Comparison of ENCODE assay signal across 22 cellular contexts in the genomic region with DNA sequence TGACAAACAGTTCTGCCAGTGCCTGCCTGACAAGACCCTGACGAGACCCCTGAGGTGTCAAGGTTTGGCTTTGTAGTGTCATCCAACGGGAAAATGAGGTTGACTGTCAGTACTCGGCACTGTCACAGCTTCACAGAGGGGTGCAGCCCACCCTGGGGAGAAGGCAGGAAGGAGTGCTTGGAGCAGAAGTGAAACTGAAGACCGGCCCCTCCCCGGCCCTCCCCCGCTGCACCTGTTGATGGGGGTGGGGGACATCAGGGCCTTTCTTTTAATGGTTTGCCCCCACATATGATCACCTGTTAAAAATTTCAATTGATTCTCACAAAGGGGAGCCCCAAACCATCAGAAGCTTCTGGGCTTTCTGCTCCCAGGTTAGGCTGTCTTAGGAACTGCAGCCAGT. TPM values are rescaled to one million over a fixed set of nuclear protein-coding genes. Genes with fewer than 3 reads are reported as not detected.
A peak's percentile ranks its signal among the peaks of the same experiment; 100 is the strongest.
DNase-seq lines count a peak whose midpoint lies in the region; ATAC-seq and TF ChIP-seq lines count a peak whose summit lies in the region.
"Had no signal": no experiment of that assay in that cellular context is flagged by ENCODE, and none has a peak within 500 bp of the region (broad histone marks: within the 10 kb centered on the region; RNA-seq: fewer than 3 reads in every experiment).

No MANE protein-coding gene starts in this region.

- no TSS peak for BruUV-seq in Panc1 (replicated peaks; lab: Mats Ljungman, UMichigan)

- in situ Hi-C loops in Panc1 (cut with HindIII; ENCODE audit: low pct_unique_long_range_greater_than_20kb, low sequenced_read_pairs), result no loop called here
- in situ Hi-C loops in transverse colon (cut with MboI; ENCODE audit: low pct_ligation_motif_present in 1 of 4, low pct_unique_long_range_greater_than_20kb in 1 of 4, low sequenced_read_pairs in 3 of 4), result no loop called here

- H3K4me1 ChIP-seq in DOHH2 (ENCODE audit: control insufficient read depth, low read length), result peaks cover 100% of the 10 kb centered on the region
- peaks cover 91% of the 10 kb centered on the region for H3K4me1 ChIP-seq in Panc1 (ENCODE audit: control insufficient read depth, insufficient read depth, low read length)
- peaks cover 5 to 26% (median 19%) of the 10 kb centered on the region in 4 donors for H3K4me1 ChIP-seq in transverse colon

- H3K4me3 Mint-ChIP-seq in endothelial cell (ENCODE audit: unreplicated experiment) (peak overlapping the region; percentile 37), HFFc6 (no peak overlapping the region)
- H3K4me3 Mint-ChIP-seq: activated T-cell treated with anti-CD3 and anti-CD28 coated beads, Interleukin-2, amount 50 U/mL, for 24 hours; endodermal cell had no signal

- H3K9me3 Mint-ChIP-seq in endothelial cell (ENCODE audit: unreplicated experiment) (no peaks in the 10 kb centered on the region), HFFc6 (no peaks in the 10 kb centered on the region)
- H3K9me3 Mint-ChIP-seq: activated T-cell treated with anti-CD3 and anti-CD28 coated beads, Interleukin-2, amount 50 U/mL, for 24 hours; endodermal cell had no signal

- H3K27ac Mint-ChIP-seq in endothelial cell (ENCODE audit: unreplicated experiment) (no peak overlapping the region), HFFc6 (no peak overlapping the region)
- H3K27ac Mint-ChIP-seq: activated T-cell treated with anti-CD3 and anti-CD28 coated beads, Interleukin-2, amount 50 U/mL, for 24 hours had no signal

- TF ChIP-seq CTCF in DOHH2 (IDR thresholded peaks at IDR 0.05; ENCODE audit: low read depth, low read length, poor library complexity, severe bottlenecking) (no peak), Panc1 (IDR thresholded peaks at IDR 0.05) (no peak), endothelial cell (IDR thresholded peaks at IDR 0.05; ENCODE audit: unreplicated experiment) (no peak), transverse colon (IDR thresholded peaks at IDR 0.05) (no peak), HFFc6 (IDR thresholded peaks at IDR 0.05) (no peak)

- peak overlapping the region; percentile 66 for H3K4me3 ChIP-seq in DOHH2 (ENCODE audit: low read length)
- no peak overlapping the region for H3K4me3 ChIP-seq in Panc1 (ENCODE audit: low read depth in 2 of 2, low read length in 2 of 2)
- H3K4me3 ChIP-seq in transverse colon, result no peak overlapping the region
- H3K4me3 ChIP-seq: breast epithelium, coronary artery, right atrium auricular region, stomach, upper lobe of right lung had no signal

- H3K4me2 ChIP-seq in DOHH2 (ENCODE audit: low read length), result peak overlapping the region; percentile 90

- no peaks in the 10 kb centered on the region for H3K9me3 ChIP-seq in DOHH2 (ENCODE audit: control insufficient read depth, insufficient read depth, low read length)
- no peaks in the 10 kb centered on the region for H3K9me3 ChIP-seq in Panc1 (ENCODE audit: control insufficient read depth, insufficient read depth, low read depth, low read length)
- H3K9me3 ChIP-seq in transverse colon, result no peaks in the 10 kb centered on the region
- H3K9me3 ChIP-seq: breast epithelium, right atrium auricular region, stomach, upper lobe of right lung had no signal

- intact Hi-C loops in Panc1 (cut with micrococcal nuclease; ENCODE audit: unreplicated experiment), result no loop called here
- intact Hi-C loops in transverse colon (cut with DNase I; ENCODE audit: low total_unique reads), result no loop called here

- H3K36me3 ChIP-seq in DOHH2 (ENCODE audit: control insufficient read depth, low read length) (no peaks in the 10 kb centered on the region; the same call in 1 of the 2 replicates), Panc1 (ENCODE audit: control insufficient read depth, insufficient read depth, low read length) (no peaks in the 10 kb centered on the region), transverse colon (no peaks in the 10 kb centered on the region)
- H3K36me3 ChIP-seq: breast epithelium, right atrium auricular region, stomach, upper lobe of right lung had no signal

- POLR2A ChIA-PET in Panc1 (lab: Charles Lee), result no interaction called here

- H3K4me1 Mint-ChIP-seq in endothelial cell (ENCODE audit: unreplicated experiment), result peaks cover 57% of the 10 kb centered on the region
- peaks cover 17% of the 10 kb centered on the region for H3K4me1 Mint-ChIP-seq in HFFc6 (ENCODE audit: low read depth)

- 61% methylated on average over 6 of the region's 6 CpGs; no CpG with 5 or more reads in 1 of the 2 donors for WGBS in transverse colon (ENCODE audit: low coverage in 1 of 2), 2 donors

- H3K36me3 Mint-ChIP-seq in endothelial cell (ENCODE audit: low read depth, unreplicated experiment), result peaks cover 20% of the 10 kb centered on the region
- H3K36me3 Mint-ChIP-seq in HFFc6 (ENCODE audit: low read depth), result no peaks in the 10 kb centered on the region

- H3K27me3 Mint-ChIP-seq in endothelial cell (ENCODE audit: unreplicated experiment), result peaks cover 6% of the 10 kb centered on the region
- H3K27me3 Mint-ChIP-seq in HFFc6 (ENCODE audit: insufficient read depth), result peaks cover 17% of the 10 kb centered on the region

- no peaks in the 10 kb centered on the region for H3F3A ChIP-seq in DOHH2 (ENCODE audit: control insufficient read depth, insufficient read depth)

- CTCF ChIA-PET in Panc1 (lab: Charles Lee), result no interaction called here

- H4K20me1 ChIP-seq in DOHH2 (ENCODE audit: control insufficient read depth, insufficient read depth, low read depth, low read length), result no peaks in the 10 kb centered on the region

- H3K79me2 ChIP-seq in DOHH2 (ENCODE audit: control insufficient read depth, low read length), result peaks cover 98% of the 10 kb centered on the region

- no peak for TF ChIP-seq EP300 in transverse colon (IDR thresholded peaks at IDR 0.05; ENCODE audit: low read depth)

- no peaks in the 10 kb centered on the region for H3K9me2 ChIP-seq in DOHH2 (replicated peaks; ENCODE audit: control insufficient read depth, low read length)

- no peak for DNase-seq in Panc1 (ENCODE audit: low read depth, low spot score)
- DNase-seq in endothelial cell (ENCODE audit: low spot score), result no peak
- peak; percentile 39 for DNase-seq in transverse colon
- DNase-seq in activated effector memory CD4-positive, alpha-beta T cell treated with anti-CD3 and anti-CD28 coated beads, Interleukin-2, amount 50 U/mL, for 16 hours, result no peak
- DNase-seq in HFFc6, result no peak
- no peak for DNase-seq in DMS 273 (lab: John Stamatoyannopoulos, UW; ENCODE audit: unreplicated experiment)
- DNase-seq: activated CD8-positive, alpha-beta memory T cell treated with anti-CD3 and anti-CD28 coated beads for 24 hours; activated naive CD4-positive, alpha-beta T cell; activated T-cell treated with anti-CD3 and anti-CD28 coated beads, Interleukin-2, amount 50 U/mL, for 24 hours; endodermal cell; mesenchymal stem cell; NCI-H1436; NCI-H524 treated with DMSO at 0.1 percent for 48 hours; stimulated activated CD4-positive, alpha-beta T cell treated with anti-CD3 and anti-CD28 coated beads, Interleukin-12 subunit alpha, Interleukin-12 subunit beta, amount 100 ng/mL, for 4 hours; stimulated activated CD4-positive, alpha-beta T cell treated with anti-CD3 and anti-CD28 coated beads, Interleukin-4, amount 100 ng/mL, for 4 hours; stomach; upper lobe of right lung had no signal

- H3K27me3 ChIP-seq in DOHH2 (ENCODE audit: control insufficient read depth, low read length), result no peaks in the 10 kb centered on the region
- no peaks in the 10 kb centered on the region for H3K27me3 ChIP-seq in Panc1 (ENCODE audit: control insufficient read depth, insufficient read depth, low read length)
- H3K27me3 ChIP-seq in transverse colon, result no peaks in the 10 kb centered on the region
- H3K27me3 ChIP-seq: breast epithelium, right atrium auricular region, stomach, upper lobe of right lung had no signal

- no peak for ATAC-seq in Panc1
- ATAC-seq: upper lobe of right lung had no signal

- H3K27ac ChIP-seq in DOHH2 (ENCODE audit: low read depth, low read length) (peak overlapping the region; percentile 67), Panc1 (ENCODE audit: low read length) (peak overlapping the region; percentile 96; the same call in 1 of the 2 replicates), transverse colon (peak overlapping the region in 1 of 4 donors; percentile 8)
- H3K27ac ChIP-seq: breast epithelium, coronary artery, HL-60, right atrium auricular region, stomach, upper lobe of right lung had no signal

- no peak for TF ChIP-seq POLR2A in transverse colon (IDR thresholded peaks at IDR 0.05)

RNA-seq across cellular contexts. Expression of gene PMEPA1, which starts 6.8 kb away (rescaled TPM):
- total RNA-seq in Panc1 (2021; ENCODE audit: unreplicated experiment), result 89.8 TPM
- polyA plus RNA-seq in Panc1 (2012; ENCODE audit: insufficient read length), result 103 TPM
- 61.3 TPM for total RNA-seq in endothelial cell (ENCODE audit: unreplicated experiment)
- 10 to 100 TPM in 2 of 4 donors, 1 to 10 TPM in 2; 6.4 to 10.8 (median 8.4) TPM for total RNA-seq in transverse colon
- 1 to 10 TPM; 4.7 to 8.0 (median 5.3) TPM for total RNA-seq in HFFc6 (2021; fragmentation: NEBNext Ultra II Directional; extraction: Animal tissue kit (Norgen Biotek cat#: 25700))
